18 cellular contexts compared by ENCODE assay signal in the genomic region with DNA sequence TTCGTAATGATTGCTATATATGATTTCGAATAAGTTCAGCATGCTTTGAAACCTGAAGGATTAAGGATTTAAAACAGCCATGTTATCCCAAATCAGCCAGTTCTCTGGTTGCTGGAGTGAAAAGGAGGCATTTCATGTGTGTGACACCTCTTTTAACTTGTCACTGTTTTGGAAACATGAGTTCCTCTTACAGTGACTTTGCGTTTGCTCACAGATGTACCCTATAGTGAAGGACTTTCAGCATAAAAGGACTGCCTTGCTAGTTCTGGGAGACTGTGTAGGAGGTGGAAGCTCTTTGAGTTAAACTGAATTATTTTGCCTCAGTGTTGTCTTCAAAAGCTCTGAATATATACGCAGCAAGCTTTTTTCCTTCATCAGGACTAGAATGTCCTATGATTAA.
"Had no signal": no experiment of that assay in that cellular context is flagged by ENCODE, and none has a peak within 500 bp of the region (broad histone marks: within the 10 kb centered on the region; RNA-seq: fewer than 3 reads in every experiment).

No MANE protein-coding gene starts in this region.

- H3K4me3 ChIP-seq: dorsolateral prefrontal cortex, lower lobe of right lung, thoracic aorta, vagina had no signal

- ATAC-seq: effector memory CD8-positive, alpha-beta T cell; esophagus mucosa; lower lobe of right lung; stimulated activated naive B cell treated with anti-CD40 and anti-IgM and Interleukin-4, amounts not matched to agents 10 μg/mL and 1 μg/mL and 100 μg/mL, for 72 hours had no signal

- DNase-seq: activated CD4-positive, alpha-beta T cell treated with anti-CD3 and anti-CD28 coated beads, Interleukin-2, amount 50 U/mL, for 48 hours; activated naive CD4-positive, alpha-beta T cell treated with Interleukin-2 at 50 U/mL for 16 hours; activated naive CD8-positive, alpha-beta T cell treated with anti-CD3 and anti-CD28 coated beads for 36 hours; activated T-cell treated with anti-CD3 and anti-CD28 coated beads, Interleukin-2, amount 50 U/mL, for 48 hours; central memory CD4-positive, alpha-beta T cell; dorsolateral prefrontal cortex; effector memory CD8-positive, alpha-beta T cell; foreskin melanocyte; lower lobe of right lung; naive B cell; retina; stimulated activated CD4-positive, alpha-beta T cell treated with anti-CD3 and anti-CD28 coated beads, Interleukin-2, amount 100 ng/mL, for 48 hours; stimulated activated CD8-positive, alpha-beta memory T cell treated with anti-CD3 and anti-CD28 coated beads, Interleukin-4, amount 100 ng/mL, for 48 hours; stimulated activated naive B cell treated with anti-CD40 and anti-IgM and Interleukin-4, amounts not matched to agents 10 μg/mL and 1 μg/mL and 100 μg/mL, for 72 hours; WERI-Rb-1 had no signal
